In the genomic region with DNA sequence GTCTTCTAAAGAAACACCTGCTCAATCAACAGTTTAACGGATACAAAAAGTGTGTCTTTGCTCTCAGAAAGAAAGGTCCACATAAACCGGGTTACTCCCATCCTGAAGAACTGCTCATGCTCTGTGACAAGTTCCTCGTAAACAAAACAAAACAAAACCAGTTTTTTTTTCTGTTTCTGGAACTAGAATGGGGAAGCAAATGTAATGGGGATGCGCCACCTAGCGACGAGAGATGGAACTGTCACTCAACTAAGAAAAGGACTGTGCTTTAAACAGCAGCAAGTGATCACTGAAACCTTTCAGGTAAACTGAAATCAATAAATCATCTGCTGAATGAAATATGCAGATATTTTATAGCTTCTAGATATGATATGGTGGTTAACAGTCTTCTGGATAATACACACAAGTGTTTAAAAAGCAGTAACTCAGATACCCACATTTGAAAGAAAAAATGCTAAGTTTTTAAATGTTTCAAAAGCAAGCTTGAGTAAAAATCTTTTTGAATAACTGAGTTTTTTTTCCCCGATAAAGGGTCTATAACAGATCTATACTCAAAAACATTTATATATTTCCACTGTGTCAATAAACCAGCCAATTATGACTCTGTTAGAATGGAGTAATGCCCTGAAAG, we compare ENCODE assay signal across 8 cellular contexts. TPM values are rescaled to one million over a fixed set of nuclear protein-coding genes. Genes with fewer than 3 reads are reported as not detected.
A peak's percentile ranks its signal among the peaks of the same experiment; 100 is the strongest.
DNase-seq lines count a peak whose midpoint lies in the region; ATAC-seq and TF ChIP-seq lines count a peak whose summit lies in the region.

No MANE protein-coding gene starts in this region.

- CTCF ChIA-PET in A673 (lab: Charles Lee): interaction anchor here (1.0 to 1.9 kb wide), 4 partner anchors 341 to 352 kb away, joined by 3 to 6 read pairs (median 4); a partner anchor contains a TSS

- H3K27ac ChIP-seq in A673 (ENCODE audit: low read depth, low read length, poor library complexity, severe bottlenecking) (peak overlapping the region; percentile 94), SJCRH30 (peak overlapping the region; percentile 43), foreskin keratinocyte (no peak overlapping the region), thoracic aorta (no peak overlapping the region)

- TF ChIP-seq CTCF in A673 (conservative IDR thresholded peaks at IDR 0.05; ENCODE audit: low read depth, low read length): peak; percentile 97
- peak; percentile 95 for TF ChIP-seq CTCF in foreskin keratinocyte (conservative IDR thresholded peaks at IDR 0.05)
- peak in 2 of 3 donors; percentile 81 to 89 for TF ChIP-seq CTCF in omental fat pad (IDR thresholded peaks at IDR 0.05)
- TF ChIP-seq CTCF in thoracic aorta (IDR thresholded peaks at IDR 0.05): peak; percentile 94

- H3K36me3 ChIP-seq in A673 (ENCODE audit: insufficient read depth, low read length, poor library complexity, severe bottlenecking) (peaks cover 41% of the 10 kb centered on the region), SJCRH30 (peaks cover 40% of the 10 kb centered on the region), thoracic aorta (peaks cover 40% of the 10 kb centered on the region)

- peak; percentile 82 for DNase-seq in A673 (ENCODE audit: low spot score)
- peak; percentile 58 for DNase-seq in HT1080 (ENCODE audit: low read depth)
- peak; percentile 34 to 84 for DNase-seq in SJCRH30
- peak; percentile 68 for DNase-seq in activated gamma-delta T cell treated with anti-CD3 and anti-CD28 coated beads, Interleukin-2, amount 50 U/mL, for 16 hours (ENCODE audit: low read depth)
- DNase-seq in foreskin keratinocyte: peak; percentile 16 to 48
- DNase-seq in omental fat pad (ENCODE audit: low spot score): peak; percentile 90
- peak; percentile 45 for DNase-seq in thoracic aorta (ENCODE audit: low spot score)

- POLR2A ChIA-PET in A673 (lab: Charles Lee; ENCODE audit: low non-redundant PET): no interaction called here

- ATAC-seq in GM18498 (IDR thresholded peaks at IDR 0.05; ENCODE audit: unreplicated experiment) (peak; percentile 51), foreskin keratinocyte (peak; percentile 22), omental fat pad (ENCODE audit: low FRiP score) (no peak), thoracic aorta (ENCODE audit: insufficient number of reproducible peaks, low FRiP score, low read depth) (no peak)

- no peaks in the 10 kb centered on the region for H3K9me3 ChIP-seq in A673 (ENCODE audit: low read depth, low read length, poor library complexity, severe bottlenecking)
- H3K9me3 ChIP-seq in SJCRH30 (replicated peaks): no peaks in the 10 kb centered on the region
- no peaks in the 10 kb centered on the region for H3K9me3 ChIP-seq in thoracic aorta

- TSS peak; percentile 45 for BruUV-seq in A673 (replicated peaks; lab: Mats Ljungman, UMichigan)

- H3K27me3 ChIP-seq in A673 (replicated peaks; ENCODE audit: insufficient read depth, low read depth, low read length, poor library complexity) (no peaks in the 10 kb centered on the region), SJCRH30 (no peaks in the 10 kb centered on the region), foreskin keratinocyte (no peaks in the 10 kb centered on the region), thoracic aorta (replicated peaks; ENCODE audit: insufficient read depth) (no peaks in the 10 kb centered on the region)

- intact Hi-C loops in A673 (cut with micrococcal nuclease; ENCODE audit: unreplicated experiment): loop anchor here (2.0 kb wide), 1 partner anchor 346 kb away; a partner anchor contains a TSS

- H3K4me3 ChIP-seq in A673 (ENCODE audit: low read depth, low read length, poor library complexity, severe bottlenecking): peak overlapping the region; percentile 12
- no peak overlapping the region for H3K4me3 ChIP-seq in SJCRH30
- H3K4me3 ChIP-seq in thoracic aorta: no peak overlapping the region

- peaks cover 23% of the 10 kb centered on the region for H3K4me1 ChIP-seq in A673 (ENCODE audit: insufficient read depth, low read length, poor library complexity, severe bottlenecking)
- H3K4me1 ChIP-seq in SJCRH30: peaks cover 8% of the 10 kb centered on the region
- H3K4me1 ChIP-seq in foreskin keratinocyte: peaks cover 9% of the 10 kb centered on the region
- H3K4me1 ChIP-seq in thoracic aorta (ENCODE audit: control insufficient read depth in 1 of 2, low read depth in 2 of 2): no peaks in the 10 kb centered on the region

RNA-seq across cellular contexts. Expression of a gene that starts 10.9 kb away (rescaled TPM):
- total RNA-seq in A673 (2021) (49.4 and 50.7 TPM in 2 replicates), foreskin keratinocyte (36.4 and 39.5 TPM in 2 replicates), omental fat pad (10 to 100 TPM; 32.6 to 47.3 (median 46.2) TPM), thoracic aorta (100 to 1,000 TPM in 1 of 2 donors, 10 to 100 TPM in 1; 39.8 to 104 TPM)
- 68.4 and 80.1 TPM in 2 replicates for total RNA-seq in HT1080 (2014; rRNA removed; shearing (Covaris generic))
- 47.8 and 56.5 TPM in 2 replicates for polyA plus RNA-seq in HT1080 (2015; cell fraction: cytosol; rRNA removed)
- polyA plus RNA-seq in HT1080 (2015; cell fraction: nucleus; rRNA removed): 57.9 and 60.4 TPM in 2 replicates
- 54.6 and 57.0 TPM in 2 replicates for total RNA-seq in SJCRH30 (2014; rRNA removed; shearing (Covaris generic))
- polyA plus RNA-seq in foreskin keratinocyte: 36.8 and 37.5 TPM in 2 replicates

Comparison
In these comparisons a context has a peak if more than half of its experiments do, and no peak if none do; other contexts are left out.
1. DNase-seq: peak in every context shown above with its lines; median percentile 90 in omental fat pad; 82 in A673; 68 in activated gamma-delta T cell treated with anti-CD3 and anti-CD28 coated beads, Interleukin-2, amount 50 U/mL, for 16 hours; 59 in SJCRH30; 58 in HT1080; 45 in thoracic aorta; 32 in foreskin keratinocyte.
2. H3K27ac ChIP-seq: peak in A673 (single experiment) and SJCRH30 (single experiment); none in foreskin keratinocyte (single experiment) and thoracic aorta (0 of 2).
3. ATAC-seq: peak in GM18498 (single experiment) and foreskin keratinocyte (single experiment); none in omental fat pad (single experiment) and thoracic aorta (single experiment).
4. Peak in every context shown above with its lines, with median percentiles within 50 percentile points of each other: CTCF ChIP-seq.